8 cellular contexts compared by ENCODE assay signal in the genomic region with DNA sequence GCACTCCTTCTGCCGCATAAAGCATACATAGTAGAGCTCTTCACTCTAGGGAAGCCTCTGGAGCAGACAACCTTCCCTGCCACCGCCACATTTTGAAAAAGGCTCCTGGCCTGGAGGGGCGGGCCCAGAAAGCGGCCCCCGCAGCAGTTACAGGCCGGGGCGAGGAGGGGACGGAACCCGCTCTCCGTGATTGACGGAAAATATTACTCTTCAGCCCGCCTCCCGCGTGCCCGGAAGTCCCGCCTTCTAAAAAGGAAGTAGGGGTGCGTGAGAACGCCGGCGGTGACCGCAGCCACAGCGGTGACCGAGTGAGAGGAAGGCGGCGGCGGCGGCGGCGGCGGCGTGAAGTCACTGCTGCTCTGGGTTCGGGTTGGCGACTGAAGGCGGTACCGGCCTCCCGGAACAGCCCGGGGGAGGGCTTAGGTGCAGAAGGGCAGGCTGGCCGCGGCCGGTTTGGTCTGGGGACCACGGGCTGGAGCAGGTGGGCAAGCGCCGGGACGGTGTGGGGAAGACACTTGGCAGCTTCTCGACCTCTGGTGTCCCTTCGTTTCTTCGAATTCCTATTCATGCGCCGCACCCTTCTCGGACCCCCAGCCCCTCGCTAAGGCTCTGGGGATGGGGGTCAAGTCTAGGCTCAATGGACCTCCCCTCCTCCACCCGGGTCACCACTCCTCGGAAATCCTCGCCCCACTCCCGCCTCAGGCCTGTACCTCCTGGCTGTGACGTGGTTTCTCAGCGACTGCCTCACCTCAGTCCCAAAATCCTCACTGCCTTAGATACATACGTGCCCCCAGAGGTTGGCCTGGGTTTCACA. TPM values are rescaled to one million over a fixed set of nuclear protein-coding genes. Genes with fewer than 3 reads are reported as not detected.
DNase-seq lines count a peak whose midpoint lies in the region; ATAC-seq and TF ChIP-seq lines count a peak whose summit lies in the region.

TSS of gene HCCS (plus strand) at position 295 of the 814 bp plus-strand sequence. CDS start 729 bp downstream, outside the sequence.

- H3K9me3 ChIP-seq in HUES64 (ENCODE audit: insufficient read depth, low read depth, low read length) (no peaks in the 10 kb centered on the region), mucosa of descending colon (no peaks in the 10 kb centered on the region)

- H3K4me3 ChIP-seq in HUES64 (ENCODE audit: low read length) (peak within 1 kb of the TSS; percentile 92), mucosa of descending colon (peak within 1 kb of the TSS; percentile 56)

- intact Hi-C loops in mucosa of descending colon (cut with DNase I, micrococcal nuclease): no loop called here

- WGBS in HUES64: under 1% methylated on average over 58 of the region's 58 CpGs

- peak within 1 kb of the TSS; percentile 86 for H3K27ac ChIP-seq in HUES64 (ENCODE audit: low read depth, low read length)

- H3K27me3 ChIP-seq in HUES64 (ENCODE audit: insufficient read depth, low read length): no peaks in the 10 kb centered on the region

- peaks cover 37% of the 10 kb centered on the region for H3K36me3 ChIP-seq in HUES64 (ENCODE audit: insufficient read depth, low read length)
- no peaks in the 10 kb centered on the region for H3K36me3 ChIP-seq in mucosa of descending colon (ENCODE audit: low read depth)

- H3K4me1 ChIP-seq in HUES64 (ENCODE audit: insufficient read depth, low read length) (no peaks in the 10 kb centered on the region), mucosa of descending colon (ENCODE audit: low read depth) (no peaks in the 10 kb centered on the region)

- H3K9ac ChIP-seq in HUES64 (ENCODE audit: low read depth, low read length): peak within 1 kb of the TSS; percentile 90

- no peak for TF ChIP-seq CTCF in mucosa of descending colon (IDR thresholded peaks at IDR 0.05)

- ATAC-seq in GM21447 (IDR thresholded peaks at IDR 0.05; ENCODE audit: unreplicated experiment) (peak; percentile 92), mucosa of descending colon (peak; percentile 97)

- peak; percentile 57 for DNase-seq in DMS114 treated with DMSO at 0.1 percent for 48 hours (lab: John Stamatoyannopoulos, UW; ENCODE audit: unreplicated experiment)
- DNase-seq in OCI-M1 (lab: John Stamatoyannopoulos, UW): peak; percentile 92
- DNase-seq in activated T-cell treated with anti-CD3 and anti-CD28 coated beads for 24 hours (ENCODE audit: low read depth): peak; percentile 80
- DNase-seq in epidermal melanocyte (ENCODE audit: insufficient read length, low spot score): peak; percentile 29
- peak; percentile 85 to 92 (median 89) for DNase-seq in mucosa of descending colon
- peak; percentile 72 for DNase-seq in stimulated activated CD8-positive, alpha-beta memory T cell treated with anti-CD3 and anti-CD28 coated beads, Interleukin-4, amount 100 ng/mL, for 24 hours (ENCODE audit: low read depth)

RNA-seq across cellular contexts. Expression of gene HCCS, which starts in this region (rescaled TPM):
- 22.9 TPM for polyA plus RNA-seq in HUES64 (2013, experiment 1 of 2)
- 26.7 TPM for polyA plus RNA-seq in HUES64 (2013, experiment 2 of 2)
- total RNA-seq in mucosa of descending colon: 10 to 100 TPM; 36.4 to 42.5 (median 39.7) TPM

Comparison
In these comparisons a context has a peak if more than half of its experiments do, and no peak if none do; other contexts are left out.
1. Peak in every context shown above with its lines: DNase-seq, ATAC-seq, H3K4me3 ChIP-seq and H3K27ac ChIP-seq.
2. DNase-seq: peak in every context shown above with its lines; median percentile 92 in OCI-M1; 89 in mucosa of descending colon; 80 in activated T-cell treated with anti-CD3 and anti-CD28 coated beads for 24 hours; 72 in stimulated activated CD8-positive, alpha-beta memory T cell treated with anti-CD3 and anti-CD28 coated beads, Interleukin-4, amount 100 ng/mL, for 24 hours; 57 in DMS114 treated with DMSO at 0.1 percent for 48 hours; 29 in epidermal melanocyte.